6 cellular contexts compared by ENCODE assay signal in the genomic region with DNA sequence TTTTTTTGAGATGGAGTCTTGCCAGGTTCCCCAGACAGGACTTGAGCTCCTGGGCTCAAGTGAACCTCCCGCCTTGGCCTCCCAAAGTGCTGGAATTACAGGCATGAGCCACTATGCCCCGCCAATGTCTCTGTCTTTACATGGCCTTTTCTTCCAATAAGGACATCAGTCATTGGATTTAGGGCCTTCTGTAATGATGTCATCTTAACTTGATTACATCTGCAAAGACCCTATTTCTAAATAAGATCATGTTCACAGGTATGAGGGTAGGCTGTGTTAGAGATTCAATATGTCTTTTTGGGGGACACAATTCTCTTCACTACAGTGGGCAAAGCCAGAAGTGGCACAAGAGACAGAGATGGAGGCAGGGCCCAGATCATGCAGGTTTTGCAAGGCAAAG.
"Had no signal": no experiment of that assay in that cellular context is flagged by ENCODE, and none has a peak within 500 bp of the region (broad histone marks: within the 10 kb centered on the region; RNA-seq: fewer than 3 reads in every experiment).

No MANE protein-coding gene starts in this region.

- FAIRE-seq: G401.6, GM12878, GM18507, GM19239 had no signal

- ATAC-seq: GM12878 had no signal

- DNase-seq: GDM1, GF-D8 had no signal

- H3K4me3 ChIP-seq: GM12878 had no signal
